ENCODE assay signal across 10 cellular contexts in genomic region chr17:35566955-35567354, GRCh38. TPM values are rescaled to one million over a fixed set of nuclear protein-coding genes. Genes with fewer than 3 reads are reported as not detected.
DNase-seq lines count a peak whose midpoint lies in the region; ATAC-seq and TF ChIP-seq lines count a peak whose summit lies in the region.
"Had no signal": no experiment of that assay in that cellular context is flagged by ENCODE, and none has a peak within 500 bp of the region (broad histone marks: within the 10 kb centered on the region; RNA-seq: fewer than 3 reads in every experiment).

No MANE protein-coding gene starts in this region.

- intact Hi-C loops in right cardiac atrium (cut with DNase I) (no loop called here), spleen (cut with DNase I; ENCODE audit: low total_unique reads) (no loop called here)

- WGBS in right cardiac atrium: 71% methylated on average over 12 of the region's 12 CpGs
- 81 to 86% (median 82%) methylated on average over 12 of the region's 12 CpGs for WGBS in spleen, 5 donors

- DNase-seq in T-helper 1 cell: no peak
- DNase-seq in RWPE2 (ENCODE audit: low spot score): no peak
- no peak for DNase-seq in right cardiac atrium
- DNase-seq in spleen: no peak
- no peak for DNase-seq in OCI-M2 (lab: John Stamatoyannopoulos, UW; ENCODE audit: unreplicated experiment)
- DNase-seq in HK-2 (ENCODE audit: unreplicated experiment): no peak
- DNase-seq: 8988T, foreskin keratinocyte had no signal

- H3K36me3 Mint-ChIP-seq in T-helper 1 cell treated with Interleukin-12 subunit alpha and Interleukin-12 subunit beta and Interleukin-4 antibody, amounts not matched to agents 30 μg/mL and 1 μg/mL, for 36 hours (ENCODE audit: low read depth): peaks cover 3% of the 10 kb centered on the region

- peaks cover 17% of the 10 kb centered on the region for H3K4me1 Mint-ChIP-seq in T-helper 1 cell treated with Interleukin-12 subunit alpha and Interleukin-12 subunit beta and Interleukin-4 antibody, amounts not matched to agents 30 μg/mL and 1 μg/mL, for 36 hours (ENCODE audit: low read depth)

- H3K27me3 ChIP-seq in RWPE2 (ENCODE audit: insufficient read depth, poor library complexity, severe bottlenecking): no peaks in the 10 kb centered on the region
- no peaks in the 10 kb centered on the region for H3K27me3 ChIP-seq in right cardiac atrium (ENCODE audit: control insufficient read depth, insufficient read depth)
- H3K27me3 ChIP-seq in spleen (replicated peaks in 1 of 7): no peaks in the 10 kb centered on the region

- no peak overlapping the region for H3K27ac ChIP-seq in RWPE2 (ENCODE audit: poor library complexity, severe bottlenecking)
- H3K27ac ChIP-seq in right cardiac atrium (ENCODE audit: low read length): no peak overlapping the region
- H3K27ac ChIP-seq in spleen: peak overlapping the region in 4 of 8 donors; percentile 88 to 92 (median 92)

- H3K4me3 Mint-ChIP-seq in T-helper 1 cell treated with Interleukin-12 subunit alpha and Interleukin-12 subunit beta and Interleukin-4 antibody, amounts not matched to agents 30 μg/mL and 1 μg/mL, for 36 hours: peak overlapping the region; percentile 81

- H3K27ac Mint-ChIP-seq in T-helper 1 cell treated with Interleukin-12 subunit alpha and Interleukin-12 subunit beta and Interleukin-4 antibody, amounts not matched to agents 30 μg/mL and 1 μg/mL, for 36 hours: peak overlapping the region; percentile 13

- ATAC-seq in RWPE2 (ENCODE audit: low read depth): no peak
- ATAC-seq in right cardiac atrium: no peak
- no peak for ATAC-seq in GM21786 (IDR thresholded peaks at IDR 0.05; ENCODE audit: unreplicated experiment)

- H3K4me1 ChIP-seq in RWPE2 (ENCODE audit: insufficient read depth, poor library complexity, severe bottlenecking) (peaks cover 5% of the 10 kb centered on the region), right cardiac atrium (ENCODE audit: control insufficient read depth, insufficient read depth, low read length) (no peaks in the 10 kb centered on the region), spleen (peaks cover 15 to 45% (median 36%) of the 10 kb centered on the region in 6 donors)

- TF ChIP-seq POLR2A in spleen (IDR thresholded peaks at IDR 0.05): no peak

- peak overlapping the region; percentile 74 for H3K4me3 ChIP-seq in RWPE2 (ENCODE audit: severe bottlenecking)
- peak overlapping the region; percentile 94 for H3K4me3 ChIP-seq in right cardiac atrium (ENCODE audit: low read length)
- H3K4me3 ChIP-seq in spleen: peak overlapping the region in 7 of 8 donors; percentile 56 to 84 (median 70)

- no peaks in the 10 kb centered on the region for H3K9me3 Mint-ChIP-seq in T-helper 1 cell treated with Interleukin-12 subunit alpha and Interleukin-12 subunit beta and Interleukin-4 antibody, amounts not matched to agents 30 μg/mL and 1 μg/mL, for 36 hours

- TF ChIP-seq CTCF in RWPE2 (IDR thresholded peaks at IDR 0.05; ENCODE audit: poor library complexity, severe bottlenecking): no peak
- TF ChIP-seq CTCF in spleen (IDR thresholded peaks at IDR 0.05 in 8 of 11, conservative IDR thresholded peaks at IDR 0.05 in 3 of 11): no peak

- H3K9me3 ChIP-seq in RWPE2 (ENCODE audit: severe bottlenecking): no peaks in the 10 kb centered on the region
- no peaks in the 10 kb centered on the region for H3K9me3 ChIP-seq in right cardiac atrium (ENCODE audit: control insufficient read depth, low read length)
- no peaks in the 10 kb centered on the region for H3K9me3 ChIP-seq in spleen

- H3K36me3 ChIP-seq in RWPE2 (ENCODE audit: low read depth): peaks cover 11% of the 10 kb centered on the region
- H3K36me3 ChIP-seq in spleen: peaks cover 0 to 11% (median 0%) of the 10 kb centered on the region in 6 donors

- peaks cover 28% of the 10 kb centered on the region for H3K27me3 Mint-ChIP-seq in T-helper 1 cell treated with Interleukin-12 subunit alpha and Interleukin-12 subunit beta and Interleukin-4 antibody, amounts not matched to agents 30 μg/mL and 1 μg/mL, for 36 hours (ENCODE audit: low read depth)

RNA-seq across cellular contexts. Expression of gene SLFN14, which starts 6.3 kb away (rescaled TPM):
- total RNA-seq in right cardiac atrium (not detected), spleen (1 to 10 TPM in 3 of 7 donors, under 1 TPM in 4; 0.27 to 6.2 (median 0.74) TPM)
- polyA plus RNA-seq in right cardiac atrium (not detected), spleen (under 1 TPM in 2 of 3 donors, not detected in 1; 0.03 to 0.04 TPM)
- total RNA-seq: foreskin keratinocyte had no signal
- polyA plus RNA-seq: foreskin keratinocyte had no signal

RNA-seq across cellular contexts. Expression of gene PEX12, which starts 11.4 kb away (rescaled TPM):
- total RNA-seq in right cardiac atrium: 1 to 10 TPM; 5.8 to 9.2 (median 7.5) TPM
- 5.1 TPM for polyA plus RNA-seq in right cardiac atrium
- 1 to 10 TPM; 4.0 to 7.8 (median 5.1) TPM for total RNA-seq in spleen
- 1 to 10 TPM; 2.7 to 3.9 (median 3.0) TPM for polyA plus RNA-seq in spleen

RNA-seq across cellular contexts. Expression of gene AP2B1, which starts 20.2 kb away (rescaled TPM):
- total RNA-seq in right cardiac atrium: 100 to 1,000 TPM; 131 to 144 (median 136) TPM
- polyA plus RNA-seq in right cardiac atrium: 39.7 TPM
- total RNA-seq in spleen: 100 to 1,000 TPM in 4 of 7 donors, 10 to 100 TPM in 3; 75.8 to 144 (median 125) TPM
- polyA plus RNA-seq in spleen: 10 to 100 TPM; 16.7 to 33.6 (median 22.1) TPM

RNA-seq across cellular contexts. Expression of gene SLFN12L, which starts 29.5 kb away (rescaled TPM):
- total RNA-seq in right cardiac atrium (1 to 10 TPM in 1 of 4 donors, under 1 TPM in 3; 0.23 to 1.0 (median 0.55) TPM), spleen (10 to 100 TPM; 28.6 to 39.5 (median 32.5) TPM)
- polyA plus RNA-seq in right cardiac atrium (0.36 TPM), spleen (1 to 10 TPM in 1 of 3 donors, under 1 TPM in 2; 0.39 to 2.2 (median 0.93) TPM)
- total RNA-seq: foreskin keratinocyte had no signal
- polyA plus RNA-seq: foreskin keratinocyte had no signal
